34 cellular contexts compared by ENCODE assay signal in genomic region chr3:78912687-78913086, GRCh38.
"Had no signal": no experiment of that assay in that cellular context is flagged by ENCODE, and none has a peak within 500 bp of the region (broad histone marks: within the 10 kb centered on the region; RNA-seq: fewer than 3 reads in every experiment).

No MANE protein-coding gene starts in this region.

- H3K4me1 ChIP-seq: body of pancreas, colonic mucosa, gastroesophageal sphincter, parathyroid adenoma, psoas muscle, stomach, thyroid gland, upper lobe of right lung had no signal

- H3K27ac ChIP-seq: adrenal gland, body of pancreas, cardiac muscle cell, colonic mucosa, gastroesophageal sphincter, parathyroid adenoma, psoas muscle, sigmoid colon, stomach, thyroid gland, upper lobe of right lung, VCaP had no signal

- H3K27me3 ChIP-seq: adrenal gland, body of pancreas, cardiac muscle cell, colonic mucosa, gastroesophageal sphincter, sigmoid colon, stomach, thyroid gland, upper lobe of right lung had no signal

- H3K4me3 ChIP-seq: adrenal gland, body of pancreas, cardiac muscle cell, colonic mucosa, gastroesophageal sphincter, psoas muscle, sigmoid colon, stomach, thyroid gland, upper lobe of right lung had no signal

- DNase-seq: activated CD4-positive, alpha-beta T cell treated with anti-CD3 and anti-CD28 coated beads for 48 hours; activated CD4-positive, alpha-beta T cell treated with anti-CD3 and anti-CD28 coated beads, Interleukin-2, amount 50 U/mL, for 48 hours; activated CD8-positive, alpha-beta memory T cell treated with anti-CD3 and anti-CD28 coated beads for 24 hours; activated effector memory CD4-positive, alpha-beta T cell treated with Interleukin-2 at 50 U/mL for 16 hours; activated naive CD4-positive, alpha-beta T cell treated with Interleukin-2 at 50 U/mL for 16 hours; adrenal gland; aorta; body of pancreas; cerebellar nuclear complex; colonic mucosa; effector CD8-positive, alpha-beta T cell; head of caudate nucleus; hippocampal formation; kidney; left colon; midbrain; naive thymus-derived CD4-positive, alpha-beta T cell; nucleus accumbens; psoas muscle; sigmoid colon; small intestine; stimulated activated CD4-positive, alpha-beta T cell treated with anti-CD3 and anti-CD28 coated beads, Interleukin-1b, Interleukin-23, amount 100 ng/mL, for 48 hours; stimulated activated CD4-positive, alpha-beta T cell treated with anti-CD3 and anti-CD28 coated beads, Interleukin-4, amount 100 ng/mL, for 4 hours; stimulated activated CD8-positive, alpha-beta memory T cell treated with anti-CD3 and anti-CD28 coated beads, Interleukin-4, amount 100 ng/mL, for 48 hours; stomach; thyroid gland; upper lobe of right lung had no signal

- H3K9ac ChIP-seq: parathyroid adenoma had no signal

- H3K36me3 ChIP-seq: adrenal gland, cardiac muscle cell, colonic mucosa, gastroesophageal sphincter, sigmoid colon, stomach, thyroid gland, upper lobe of right lung had no signal

- ATAC-seq: activated CD4-positive, CD25-positive, alpha-beta regulatory T cell treated with anti-CD3 and anti-CD28 coated beads, Interleukin-2, amount 50 U/mL, for 24 hours; body of pancreas; gastroesophageal sphincter; left colon; naive thymus-derived CD4-positive, alpha-beta T cell; psoas muscle; stimulated activated memory B cell treated with anti-CD40 and anti-IgM and Interleukin-4, amounts not matched to agents 10 μg/mL and 1 μg/mL and 100 μg/mL, for 72 hours; upper lobe of right lung had no signal

- H3K9me3 ChIP-seq: adrenal gland, body of pancreas, colonic mucosa, gastroesophageal sphincter, psoas muscle, sigmoid colon, stomach, thyroid gland, upper lobe of right lung had no signal

- FAIRE-seq: TTC549 had no signal
